ENCODE assay signal across 8 cellular contexts in the genomic region with DNA sequence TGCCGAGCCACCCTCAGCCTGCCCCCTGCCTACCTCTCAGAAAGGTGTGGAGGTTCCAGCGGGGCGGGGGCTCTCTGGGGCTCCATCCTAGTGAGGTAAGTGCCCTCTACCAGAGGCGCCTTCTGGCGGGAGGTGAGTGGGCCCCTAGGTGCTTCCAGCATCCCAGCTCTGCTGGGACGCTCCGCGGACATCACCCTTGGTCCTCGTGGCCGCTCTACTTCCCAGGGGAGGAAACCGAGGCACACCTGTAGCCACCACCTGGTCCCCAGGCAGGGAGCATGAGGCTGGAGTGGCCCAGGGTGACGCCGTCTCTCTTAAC. TPM values are rescaled to one million over a fixed set of nuclear protein-coding genes. Genes with fewer than 3 reads are reported as not detected.
A peak's percentile ranks its signal among the peaks of the same experiment; 100 is the strongest.
DNase-seq lines count a peak whose midpoint lies in the region; TF ChIP-seq lines count a peak whose summit lies in the region.

No MANE protein-coding gene starts in this region.

- DNase-seq in BE2C = no peak
- DNase-seq in coronary artery (ENCODE audit: low spot score) = no peak
- DNase-seq in nephron progenitor cell = no peak
- no peak for DNase-seq in stimulated activated CD4-positive, alpha-beta T cell treated with anti-CD3 and anti-CD28 coated beads, Interleukin-4, amount 100 ng/mL, for 24 hours
- no peak for DNase-seq in NCI-H2081 treated with DMSO at 0.1 percent for 48 hours (lab: John Stamatoyannopoulos, UW)
- DNase-seq in glutamatergic neuron = no peak
- DNase-seq in NK-92 (lab: John Stamatoyannopoulos, UW; ENCODE audit: unreplicated experiment) = no peak

- no peaks in the 10 kb centered on the region for H4K20me1 ChIP-seq in KMS-11 (ENCODE audit: insufficient read depth)

- peaks cover 19% of the 10 kb centered on the region for H3K79me2 ChIP-seq in KMS-11 (ENCODE audit: insufficient read depth, low read depth)

- H3K9me3 Mint-ChIP-seq in nephron progenitor cell (no peaks in the 10 kb centered on the region), glutamatergic neuron (ENCODE audit: unreplicated experiment) (peaks cover 5% of the 10 kb centered on the region)

- H3K4me3 Mint-ChIP-seq in nephron progenitor cell (peak overlapping the region; percentile 77), glutamatergic neuron (ENCODE audit: unreplicated experiment) (no peak overlapping the region)

- TF ChIP-seq CTCF in BE2C (IDR thresholded peaks at IDR 0.05; ENCODE audit: low read depth, low read length) (no peak), KMS-11 (conservative IDR thresholded peaks at IDR 0.05; ENCODE audit: low read depth, low read length) (no peak), coronary artery (IDR thresholded peaks at IDR 0.05) (no peak), nephron progenitor cell (IDR thresholded peaks at IDR 0.05) (no peak), glutamatergic neuron (IDR thresholded peaks at IDR 0.05; ENCODE audit: partially characterized antibody, unreplicated experiment) (no peak)

- H3K36me3 Mint-ChIP-seq in nephron progenitor cell (ENCODE audit: low read depth) = peaks cover 6% of the 10 kb centered on the region
- H3K36me3 Mint-ChIP-seq in glutamatergic neuron (ENCODE audit: unreplicated experiment) = no peaks in the 10 kb centered on the region

- peaks cover 4% of the 10 kb centered on the region for H3K4me1 ChIP-seq in BE2C
- peaks cover 15% of the 10 kb centered on the region for H3K4me1 ChIP-seq in KMS-11 (ENCODE audit: low read depth, poor library complexity, severe bottlenecking)

- H3K27ac ChIP-seq in KMS-11 (no peak overlapping the region; the same call in 1 of the 2 replicates), coronary artery (peak overlapping the region in 1 of 2 donors; percentile 93)

- H3K27me3 ChIP-seq in BE2C (no peaks in the 10 kb centered on the region), KMS-11 (ENCODE audit: insufficient read depth, low read depth) (no peaks in the 10 kb centered on the region)

- H3K27ac Mint-ChIP-seq in nephron progenitor cell (no peak overlapping the region), glutamatergic neuron (ENCODE audit: unreplicated experiment) (no peak overlapping the region)

- no peaks in the 10 kb centered on the region for H3K9me3 ChIP-seq in BE2C

- peak overlapping the region; percentile 85; the same call in 1 of the 2 replicates for H3K9ac ChIP-seq in KMS-11

- H3K4me3 ChIP-seq in BE2C (ENCODE audit: low read depth, low read length) (peak overlapping the region; percentile 65), KMS-11 (IDR thresholded peaks at IDR 0.05; ENCODE audit: insufficient read depth, low read depth, low read length) (no peak overlapping the region), coronary artery (peak overlapping the region; percentile 98)

- H3K4me2 ChIP-seq in KMS-11 = peak overlapping the region; percentile 96

- no peaks in the 10 kb centered on the region for H3K36me3 ChIP-seq in BE2C
- no peaks in the 10 kb centered on the region for H3K36me3 ChIP-seq in KMS-11 (ENCODE audit: insufficient read depth)

- H2AFZ ChIP-seq in KMS-11 (ENCODE audit: low read depth) = no peak overlapping the region

- peaks cover 18% of the 10 kb centered on the region for H3K27me3 Mint-ChIP-seq in nephron progenitor cell (ENCODE audit: low read depth, poor library complexity)
- no peaks in the 10 kb centered on the region for H3K27me3 Mint-ChIP-seq in glutamatergic neuron (ENCODE audit: unreplicated experiment)

- H3K4me1 Mint-ChIP-seq in nephron progenitor cell (peaks cover 46% of the 10 kb centered on the region), glutamatergic neuron (ENCODE audit: low read depth, unreplicated experiment) (peaks cover 2% of the 10 kb centered on the region)

RNA-seq across cellular contexts. Expression of a gene that starts 1.4 kb away (rescaled TPM):
- polyA plus RNA-seq in BE2C (2012; ENCODE audit: insufficient read depth, insufficient read length, low read depth) = 180 TPM
- 16.6 TPM for total RNA-seq in glutamatergic neuron (ENCODE audit: unreplicated experiment)

RNA-seq across cellular contexts. Expression of a gene that starts 6.2 kb away (rescaled TPM):
- 44.4 TPM for polyA plus RNA-seq in BE2C (2012; ENCODE audit: insufficient read depth, insufficient read length, low read depth)
- 24.6 TPM for total RNA-seq in glutamatergic neuron (ENCODE audit: unreplicated experiment)

RNA-seq across cellular contexts. Expression of a gene that starts 6.9 kb away (rescaled TPM):
- 215 TPM for polyA plus RNA-seq in BE2C (2012; ENCODE audit: insufficient read depth, insufficient read length, low read depth)
- 63.6 TPM for total RNA-seq in glutamatergic neuron (ENCODE audit: unreplicated experiment)

RNA-seq across cellular contexts. Expression of a gene that starts 12.2 kb away (rescaled TPM):
- polyA plus RNA-seq in BE2C (2012; ENCODE audit: insufficient read depth, insufficient read length, low read depth) = 1.3 TPM
- total RNA-seq in glutamatergic neuron (ENCODE audit: unreplicated experiment) = 61.9 TPM

RNA-seq across cellular contexts. Expression of a gene that starts 24.9 kb away (rescaled TPM):
- 535 TPM for polyA plus RNA-seq in BE2C (2012; ENCODE audit: insufficient read depth, insufficient read length, low read depth)
- total RNA-seq in glutamatergic neuron (ENCODE audit: unreplicated experiment) = 208 TPM
